ENCODE assay signal across 8 cellular contexts in genomic region chr2:111120253-111121027, GRCh38. TPM values are rescaled to one million over a fixed set of nuclear protein-coding genes. Genes with fewer than 3 reads are reported as not detected.
DNase-seq lines count a peak whose midpoint lies in the region; ATAC-seq, FAIRE-seq and TF ChIP-seq lines count a peak whose summit lies in the region.

TSS of gene BCL2L11 (plus strand) at chr2:111120914. CDS start at chr2:111123746, 2,832 bp downstream.

- TF ChIP-seq CTCF in heart right ventricle (IDR thresholded peaks at IDR 0.05) (peak in 4 of 9 donors; percentile 11 to 48 (median 42)), progenitor cell of endocrine pancreas (IDR thresholded peaks at IDR 0.05; ENCODE audit: unreplicated experiment) (peak; percentile 48)

- ATAC-seq in HG02798 (IDR thresholded peaks at IDR 0.05; ENCODE audit: poor library complexity, unreplicated experiment) (peak; percentile 63), heart right ventricle (peak; percentile 70 to 89 (median 81))
- ATAC-seq in activated naive CD8-positive, alpha-beta T cell treated with anti-CD3 and anti-CD28 coated beads, Interleukin-2, amount 50 U/mL, for 24 hours = peak; percentile 46

- peaks cover 64% of the 10 kb centered on the region for H3K4me1 Mint-ChIP-seq in activated naive CD8-positive, alpha-beta T cell treated with anti-CD3 and anti-CD28 coated beads, Interleukin-2, amount 50 U/mL, for 24 hours
- peaks cover 30% of the 10 kb centered on the region for H3K4me1 Mint-ChIP-seq in progenitor cell of endocrine pancreas (ENCODE audit: low read depth)

- H3K27me3 ChIP-seq in heart right ventricle = peaks cover 0 to 51% (median 25%) of the 10 kb centered on the region in 7 donors

- peak within 1 kb of the TSS; percentile 87 for H3K27ac Mint-ChIP-seq in activated naive CD8-positive, alpha-beta T cell treated with anti-CD3 and anti-CD28 coated beads, Interleukin-2, amount 50 U/mL, for 24 hours
- peak within 1 kb of the TSS; percentile 97 for H3K27ac Mint-ChIP-seq in progenitor cell of endocrine pancreas

- DNase-seq in GM12891 (ENCODE audit: insufficient read length, low spot score) (peak; percentile 73), NCI-H1436 (lab: John Stamatoyannopoulos, UW) (peak; percentile 90), T follicular helper cell (ENCODE audit: low read depth) (peak; percentile 75), heart right ventricle (peak; percentile 90 to 92), progenitor cell of endocrine pancreas (ENCODE audit: low spot score, unreplicated experiment) (peak; percentile 95), ureter (ENCODE audit: low spot score) (peak; percentile 93)
- peak; percentile 91 for DNase-seq in activated naive CD8-positive, alpha-beta T cell treated with anti-CD3 and anti-CD28 coated beads, Interleukin-2, amount 50 U/mL, for 24 hours

- FAIRE-seq in GM12891 (lab: Jason Lieb, UNC) = peak; percentile 85

- WGBS in heart right ventricle, 2 donors = 1% methylated on average over 65 to 98 of the region's 98 CpGs

- H3K27ac ChIP-seq in heart right ventricle = peak within 1 kb of the TSS; percentile 51 to 94 (median 78)

- H3K4me3 ChIP-seq in heart right ventricle = peak within 1 kb of the TSS; percentile 63 to 96 (median 82)

- TF ChIP-seq POLR2A in GM12891 (IDR thresholded peaks at IDR 0.05; ENCODE audit: low read depth, low read length) = no peak

- intact Hi-C loops in heart right ventricle (cut with DNase I) = loop anchor here in 3 of 10 donors (5.0 to 10.0 kb wide), 3 partner anchors 42 to 582 kb away; no protein-coding TSS in a partner anchor

- H3K9me3 ChIP-seq in heart right ventricle = no peaks in the 10 kb centered on the region

- H3K9me3 Mint-ChIP-seq in activated naive CD8-positive, alpha-beta T cell treated with anti-CD3 and anti-CD28 coated beads, Interleukin-2, amount 50 U/mL, for 24 hours = no peaks in the 10 kb centered on the region
- H3K9me3 Mint-ChIP-seq in progenitor cell of endocrine pancreas (ENCODE audit: low read depth) = no peaks in the 10 kb centered on the region

- H3K4me1 ChIP-seq in heart right ventricle = peaks cover 0 to 69% (median 60%) of the 10 kb centered on the region in 9 donors

- peak within 1 kb of the TSS; percentile 93 for H3K4me3 Mint-ChIP-seq in activated naive CD8-positive, alpha-beta T cell treated with anti-CD3 and anti-CD28 coated beads, Interleukin-2, amount 50 U/mL, for 24 hours
- peak within 1 kb of the TSS; percentile 87 for H3K4me3 Mint-ChIP-seq in progenitor cell of endocrine pancreas (ENCODE audit: low read depth)

- peaks cover 30% of the 10 kb centered on the region for H3K27me3 Mint-ChIP-seq in activated naive CD8-positive, alpha-beta T cell treated with anti-CD3 and anti-CD28 coated beads, Interleukin-2, amount 50 U/mL, for 24 hours
- H3K27me3 Mint-ChIP-seq in progenitor cell of endocrine pancreas = peaks cover 44% of the 10 kb centered on the region

- H3K36me3 Mint-ChIP-seq in activated naive CD8-positive, alpha-beta T cell treated with anti-CD3 and anti-CD28 coated beads, Interleukin-2, amount 50 U/mL, for 24 hours (ENCODE audit: low read depth) = peaks cover 27% of the 10 kb centered on the region
- peaks cover 9% of the 10 kb centered on the region for H3K36me3 Mint-ChIP-seq in progenitor cell of endocrine pancreas (ENCODE audit: insufficient read depth)

- peaks cover 0 to 19% (median 14%) of the 10 kb centered on the region in 9 donors for H3K36me3 ChIP-seq in heart right ventricle

TF ChIP-seq in GM12891, 5 proteins besides CTCF, POLR2A, EP300 and RAD21:
- TF ChIP-seq TAF1 (IDR thresholded peaks at IDR 0.05; ENCODE audit: low read depth, low read length) = peak; percentile 84
- no peak for TF ChIP-seq SPI1 (IDR thresholded peaks at IDR 0.05; ENCODE audit: low read depth, low read length)

RNA-seq across cellular contexts. Expression of gene BCL2L11, which starts in this region (rescaled TPM):
- 0.98 TPM for polyA plus RNA-seq in GM12891 (2012; ENCODE audit: low read depth, missing spikeins)
- total RNA-seq in heart right ventricle (10 to 100 TPM in 1 of 10 donors, 1 to 10 TPM in 9; 1.9 to 14.5 (median 7.4) TPM), progenitor cell of endocrine pancreas (24.2 and 27.7 TPM in 2 replicates), ureter (18.3 TPM)
- polyA plus RNA-seq in heart right ventricle = 1 to 10 TPM; 1.4 to 1.7 TPM

Comparison
In these comparisons a context has a peak if more than half of its experiments do, and no peak if none do; other contexts are left out.
1. Peak in every context shown above with its lines: DNase-seq, ATAC-seq, H3K4me3 ChIP-seq and H3K27ac ChIP-seq.